ENCODE assay signal across 10 cellular contexts in genomic region chr17:2195729-2196128, GRCh38.
DNase-seq lines count a peak whose midpoint lies in the region; ATAC-seq and TF ChIP-seq lines count a peak whose summit lies in the region.
"Had no signal": no experiment of that assay in that cellular context is flagged by ENCODE, and none has a peak within 500 bp of the region (broad histone marks: within the 10 kb centered on the region; RNA-seq: fewer than 3 reads in every experiment).

No MANE protein-coding gene starts in this region.

- peak overlapping the region; percentile 59 for H3K27ac Mint-ChIP-seq in type B pancreatic cell
- H3K27ac Mint-ChIP-seq in osteocyte (ENCODE audit: unreplicated experiment), result no peak overlapping the region

- H3K4me3 Mint-ChIP-seq in type B pancreatic cell (no peak overlapping the region), osteocyte (ENCODE audit: unreplicated experiment) (no peak overlapping the region)

- no peak for TF ChIP-seq CTCF in type B pancreatic cell (conservative IDR thresholded peaks at IDR 0.05)
- TF ChIP-seq CTCF in osteocyte (IDR thresholded peaks at IDR 0.05), result no peak

- H3K36me3 Mint-ChIP-seq in type B pancreatic cell, result peaks cover 21% of the 10 kb centered on the region
- peaks cover 13% of the 10 kb centered on the region for H3K36me3 Mint-ChIP-seq in osteocyte (ENCODE audit: unreplicated experiment)

- ATAC-seq in HG02852 (IDR thresholded peaks at IDR 0.05; ENCODE audit: unreplicated experiment) (no peak), HG03521 (IDR thresholded peaks at IDR 0.05; ENCODE audit: unreplicated experiment) (no peak)

- peak; percentile 56 for DNase-seq in activated naive CD4-positive, alpha-beta T cell treated with Interleukin-2 at 50 U/mL for 16 hours
- no peak for DNase-seq in activated naive CD4-positive, alpha-beta T cell (lab: John Stamatoyannopoulos, UW)
- DNase-seq in activated CD8-positive, alpha-beta memory T cell treated with anti-CD3 and anti-CD28 coated beads, Interleukin-2, amount 50 U/mL, for 4 hours, result peak; percentile 25
- DNase-seq in myocyte (ENCODE audit: low read depth) (peak; percentile 42), type B pancreatic cell (ENCODE audit: extremely low spot score, unreplicated experiment) (no peak), osteocyte (ENCODE audit: extremely low spot score, unreplicated experiment) (no peak)
- DNase-seq: AML-193, WERI-Rb-1 had no signal

- H3K9me3 Mint-ChIP-seq in type B pancreatic cell, result no peaks in the 10 kb centered on the region
- H3K9me3 Mint-ChIP-seq in osteocyte (ENCODE audit: unreplicated experiment), result no peaks in the 10 kb centered on the region

- H3K27me3 Mint-ChIP-seq in type B pancreatic cell (no peaks in the 10 kb centered on the region), osteocyte (ENCODE audit: unreplicated experiment) (no peaks in the 10 kb centered on the region)

- peaks cover 34% of the 10 kb centered on the region for H3K4me1 Mint-ChIP-seq in type B pancreatic cell (ENCODE audit: unreplicated experiment)
- peaks cover 16% of the 10 kb centered on the region for H3K4me1 Mint-ChIP-seq in osteocyte (ENCODE audit: unreplicated experiment)

Comparison
In these comparisons a context has a peak if more than half of its experiments do, and no peak if none do; other contexts are left out.
1. DNase-seq: peak in activated naive CD4-positive, alpha-beta T cell treated with Interleukin-2 at 50 U/mL for 16 hours (single experiment), activated CD8-positive, alpha-beta memory T cell treated with anti-CD3 and anti-CD28 coated beads, Interleukin-2, amount 50 U/mL, for 4 hours (single experiment) and myocyte (single experiment); none in activated naive CD4-positive, alpha-beta T cell (0 of 4), type B pancreatic cell (single experiment) and osteocyte (single experiment).